ENCODE assay signal across 1 cellular context in the genomic region with DNA sequence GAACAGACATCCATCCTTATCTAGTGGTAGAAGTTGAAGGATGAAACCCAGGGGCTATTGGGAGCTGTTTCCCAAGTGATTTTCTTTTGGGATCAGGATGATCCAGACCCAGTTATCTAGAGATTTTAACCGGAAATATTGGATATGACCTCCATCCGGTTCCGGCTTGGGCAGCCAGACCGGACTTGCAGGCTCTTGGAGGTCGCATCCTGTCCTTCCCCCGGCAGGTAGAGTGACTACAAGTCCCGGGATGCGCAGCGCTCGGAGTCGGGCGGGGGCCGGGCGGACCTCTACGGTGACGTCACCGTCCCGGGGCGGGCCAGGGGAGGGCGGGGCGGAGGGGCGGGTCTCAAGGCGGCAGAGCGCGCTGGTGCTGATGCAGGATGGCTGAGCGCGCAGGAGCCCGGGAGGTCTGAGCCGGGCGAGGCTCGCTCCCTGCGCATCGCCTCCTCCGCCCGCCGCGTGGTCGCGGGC.
A peak's percentile ranks its signal among the peaks of the same experiment; 100 is the strongest.
TF ChIP-seq lines count a peak whose summit lies in the region.

TSS of gene KIF5C (plus strand) at position 360 of the 474 bp plus-strand sequence. CDS start 391 bp downstream, outside the sequence.

TF ChIP-seq in K562, 482 proteins besides CTCF, POLR2A, EP300 and RAD21 (continued from another document and continues in another):
- TF ChIP-seq ETS1 (conservative IDR thresholded peaks at IDR 0.05; ENCODE audit: control insufficient read depth, low read depth, low read length) (peak; percentile 58; the same call in 1 of the 2 replicates), CREM (IDR thresholded peaks at IDR 0.05; ENCODE audit: low read depth) (peak; percentile 90), KLF6 (CRISPR knock-in tag; IDR thresholded peaks at IDR 0.05; ENCODE audit: borderline replicate concordance) (no peak), JUN (IDR thresholded peaks at IDR 0.05; ENCODE audit: borderline replicate concordance, low read depth, low read length) (peak; percentile 63; the same call in 1 of the 2 replicates), JUN (CRISPR knock-in tag; IDR thresholded peaks at IDR 0.05; ENCODE audit: borderline replicate concordance) (no peak), NFRKB (IDR thresholded peaks at IDR 0.05; ENCODE audit: low read depth) (no peak), NRF1 (conservative IDR thresholded peaks at IDR 0.05 in 1 of 2, IDR thresholded peaks at IDR 0.05 in 1 of 2) (peak in 1 of 2 experiments; percentile 36; a peak in 1 of 4 replicates), HCFC1 (IDR thresholded peaks at IDR 0.05; ENCODE audit: low read depth, low read length) (peak; percentile 86), POLR2B (IDR thresholded peaks at IDR 0.05; ENCODE audit: low read depth, partially characterized antibody) (no peak), ATF1 (CRISPR knock-in tag; IDR thresholded peaks at IDR 0.05) (peak; percentile 13; the same call in 1 of the 2 replicates), ATF1 (tag; IDR thresholded peaks at IDR 0.05) (peak; percentile 62), CREB1 (IDR thresholded peaks at IDR 0.05) (peak; percentile 83), CREB1 (CRISPR knock-in tag; IDR thresholded peaks at IDR 0.05) (no peak), JUND (IDR thresholded peaks at IDR 0.05; ENCODE audit: borderline replicate concordance, low read depth, low read length) (peak; percentile 79), JUND (tag; IDR thresholded peaks at IDR 0.05; ENCODE audit: borderline replicate concordance, low read depth, low read length) (peak; percentile 26; the same call in 1 of the 3 replicates), TCF7 (IDR thresholded peaks at IDR 0.05; ENCODE audit: borderline replicate concordance) (no peak), SIX5 (IDR thresholded peaks at IDR 0.05; ENCODE audit: borderline replicate concordance in 1 of 2, insufficient read depth in 1 of 2, low read depth in 1 of 2, low read length in 2 of 2) (peak; percentile 52 to 62; a peak in 3 of 4 replicates), ZNF24 (IDR thresholded peaks at IDR 0.05) (no peak), NR2C2 (CRISPR knock-in tag; IDR thresholded peaks at IDR 0.05) (no peak), NR2C2 (tag; IDR thresholded peaks at IDR 0.05) (peak; percentile 17; the same call in 1 of the 2 replicates), KDM4B (IDR thresholded peaks at IDR 0.05; ENCODE audit: borderline replicate concordance in 2 of 2, low read depth in 1 of 2) (no peak), ZNF41 (CRISPR knock-in tag; conservative IDR thresholded peaks at IDR 0.05) (no peak), KHSRP (IDR thresholded peaks at IDR 0.05) (no peak), ATF7 (IDR thresholded peaks at IDR 0.05) (peak; percentile 91), NR2C1 (IDR thresholded peaks at IDR 0.05) (no peak), NR2C1 (tag; IDR thresholded peaks at IDR 0.05) (no peak), MAZ (CRISPR knock-in tag; conservative IDR thresholded peaks at IDR 0.05 in 1 of 2, IDR thresholded peaks at IDR 0.05 in 1 of 2) (peak in 1 of 2 experiments; percentile 66; a peak in 2 of 4 replicates)
- TF ChIP-seq, protein P1, sequence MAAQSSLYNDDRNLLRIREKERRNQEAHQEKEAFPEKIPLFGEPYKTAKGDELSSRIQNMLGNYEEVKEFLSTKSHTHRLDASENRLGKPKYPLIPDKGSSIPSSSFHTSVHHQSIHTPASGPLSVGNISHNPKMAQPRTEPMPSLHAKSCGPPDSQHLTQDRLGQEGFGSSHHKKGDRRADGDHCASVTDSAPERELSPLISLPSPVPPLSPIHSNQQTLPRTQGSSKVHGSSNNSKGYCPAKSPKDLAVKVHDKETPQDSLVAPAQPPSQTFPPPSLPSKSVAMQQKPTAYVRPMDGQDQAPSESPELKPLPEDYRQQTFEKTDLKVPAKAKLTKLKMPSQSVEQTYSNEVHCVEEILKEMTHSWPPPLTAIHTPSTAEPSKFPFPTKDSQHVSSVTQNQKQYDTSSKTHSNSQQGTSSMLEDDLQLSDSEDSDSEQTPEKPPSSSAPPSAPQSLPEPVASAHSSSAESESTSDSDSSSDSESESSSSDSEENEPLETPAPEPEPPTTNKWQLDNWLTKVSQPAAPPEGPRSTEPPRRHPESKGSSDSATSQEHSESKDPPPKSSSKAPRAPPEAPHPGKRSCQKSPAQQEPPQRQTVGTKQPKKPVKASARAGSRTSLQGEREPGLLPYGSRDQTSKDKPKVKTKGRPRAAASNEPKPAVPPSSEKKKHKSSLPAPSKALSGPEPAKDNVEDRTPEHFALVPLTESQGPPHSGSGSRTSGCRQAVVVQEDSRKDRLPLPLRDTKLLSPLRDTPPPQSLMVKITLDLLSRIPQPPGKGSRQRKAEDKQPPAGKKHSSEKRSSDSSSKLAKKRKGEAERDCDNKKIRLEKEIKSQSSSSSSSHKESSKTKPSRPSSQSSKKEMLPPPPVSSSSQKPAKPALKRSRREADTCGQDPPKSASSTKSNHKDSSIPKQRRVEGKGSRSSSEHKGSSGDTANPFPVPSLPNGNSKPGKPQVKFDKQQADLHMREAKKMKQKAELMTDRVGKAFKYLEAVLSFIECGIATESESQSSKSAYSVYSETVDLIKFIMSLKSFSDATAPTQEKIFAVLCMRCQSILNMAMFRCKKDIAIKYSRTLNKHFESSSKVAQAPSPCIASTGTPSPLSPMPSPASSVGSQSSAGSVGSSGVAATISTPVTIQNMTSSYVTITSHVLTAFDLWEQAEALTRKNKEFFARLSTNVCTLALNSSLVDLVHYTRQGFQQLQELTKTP (IDR thresholded peaks at IDR 0.05; ENCODE audit: low read depth in 1 of 2, partially characterized antibody in 2 of 2) = peak in 1 of 2 experiments; percentile 79
- TF ChIP-seq, protein P2, sequence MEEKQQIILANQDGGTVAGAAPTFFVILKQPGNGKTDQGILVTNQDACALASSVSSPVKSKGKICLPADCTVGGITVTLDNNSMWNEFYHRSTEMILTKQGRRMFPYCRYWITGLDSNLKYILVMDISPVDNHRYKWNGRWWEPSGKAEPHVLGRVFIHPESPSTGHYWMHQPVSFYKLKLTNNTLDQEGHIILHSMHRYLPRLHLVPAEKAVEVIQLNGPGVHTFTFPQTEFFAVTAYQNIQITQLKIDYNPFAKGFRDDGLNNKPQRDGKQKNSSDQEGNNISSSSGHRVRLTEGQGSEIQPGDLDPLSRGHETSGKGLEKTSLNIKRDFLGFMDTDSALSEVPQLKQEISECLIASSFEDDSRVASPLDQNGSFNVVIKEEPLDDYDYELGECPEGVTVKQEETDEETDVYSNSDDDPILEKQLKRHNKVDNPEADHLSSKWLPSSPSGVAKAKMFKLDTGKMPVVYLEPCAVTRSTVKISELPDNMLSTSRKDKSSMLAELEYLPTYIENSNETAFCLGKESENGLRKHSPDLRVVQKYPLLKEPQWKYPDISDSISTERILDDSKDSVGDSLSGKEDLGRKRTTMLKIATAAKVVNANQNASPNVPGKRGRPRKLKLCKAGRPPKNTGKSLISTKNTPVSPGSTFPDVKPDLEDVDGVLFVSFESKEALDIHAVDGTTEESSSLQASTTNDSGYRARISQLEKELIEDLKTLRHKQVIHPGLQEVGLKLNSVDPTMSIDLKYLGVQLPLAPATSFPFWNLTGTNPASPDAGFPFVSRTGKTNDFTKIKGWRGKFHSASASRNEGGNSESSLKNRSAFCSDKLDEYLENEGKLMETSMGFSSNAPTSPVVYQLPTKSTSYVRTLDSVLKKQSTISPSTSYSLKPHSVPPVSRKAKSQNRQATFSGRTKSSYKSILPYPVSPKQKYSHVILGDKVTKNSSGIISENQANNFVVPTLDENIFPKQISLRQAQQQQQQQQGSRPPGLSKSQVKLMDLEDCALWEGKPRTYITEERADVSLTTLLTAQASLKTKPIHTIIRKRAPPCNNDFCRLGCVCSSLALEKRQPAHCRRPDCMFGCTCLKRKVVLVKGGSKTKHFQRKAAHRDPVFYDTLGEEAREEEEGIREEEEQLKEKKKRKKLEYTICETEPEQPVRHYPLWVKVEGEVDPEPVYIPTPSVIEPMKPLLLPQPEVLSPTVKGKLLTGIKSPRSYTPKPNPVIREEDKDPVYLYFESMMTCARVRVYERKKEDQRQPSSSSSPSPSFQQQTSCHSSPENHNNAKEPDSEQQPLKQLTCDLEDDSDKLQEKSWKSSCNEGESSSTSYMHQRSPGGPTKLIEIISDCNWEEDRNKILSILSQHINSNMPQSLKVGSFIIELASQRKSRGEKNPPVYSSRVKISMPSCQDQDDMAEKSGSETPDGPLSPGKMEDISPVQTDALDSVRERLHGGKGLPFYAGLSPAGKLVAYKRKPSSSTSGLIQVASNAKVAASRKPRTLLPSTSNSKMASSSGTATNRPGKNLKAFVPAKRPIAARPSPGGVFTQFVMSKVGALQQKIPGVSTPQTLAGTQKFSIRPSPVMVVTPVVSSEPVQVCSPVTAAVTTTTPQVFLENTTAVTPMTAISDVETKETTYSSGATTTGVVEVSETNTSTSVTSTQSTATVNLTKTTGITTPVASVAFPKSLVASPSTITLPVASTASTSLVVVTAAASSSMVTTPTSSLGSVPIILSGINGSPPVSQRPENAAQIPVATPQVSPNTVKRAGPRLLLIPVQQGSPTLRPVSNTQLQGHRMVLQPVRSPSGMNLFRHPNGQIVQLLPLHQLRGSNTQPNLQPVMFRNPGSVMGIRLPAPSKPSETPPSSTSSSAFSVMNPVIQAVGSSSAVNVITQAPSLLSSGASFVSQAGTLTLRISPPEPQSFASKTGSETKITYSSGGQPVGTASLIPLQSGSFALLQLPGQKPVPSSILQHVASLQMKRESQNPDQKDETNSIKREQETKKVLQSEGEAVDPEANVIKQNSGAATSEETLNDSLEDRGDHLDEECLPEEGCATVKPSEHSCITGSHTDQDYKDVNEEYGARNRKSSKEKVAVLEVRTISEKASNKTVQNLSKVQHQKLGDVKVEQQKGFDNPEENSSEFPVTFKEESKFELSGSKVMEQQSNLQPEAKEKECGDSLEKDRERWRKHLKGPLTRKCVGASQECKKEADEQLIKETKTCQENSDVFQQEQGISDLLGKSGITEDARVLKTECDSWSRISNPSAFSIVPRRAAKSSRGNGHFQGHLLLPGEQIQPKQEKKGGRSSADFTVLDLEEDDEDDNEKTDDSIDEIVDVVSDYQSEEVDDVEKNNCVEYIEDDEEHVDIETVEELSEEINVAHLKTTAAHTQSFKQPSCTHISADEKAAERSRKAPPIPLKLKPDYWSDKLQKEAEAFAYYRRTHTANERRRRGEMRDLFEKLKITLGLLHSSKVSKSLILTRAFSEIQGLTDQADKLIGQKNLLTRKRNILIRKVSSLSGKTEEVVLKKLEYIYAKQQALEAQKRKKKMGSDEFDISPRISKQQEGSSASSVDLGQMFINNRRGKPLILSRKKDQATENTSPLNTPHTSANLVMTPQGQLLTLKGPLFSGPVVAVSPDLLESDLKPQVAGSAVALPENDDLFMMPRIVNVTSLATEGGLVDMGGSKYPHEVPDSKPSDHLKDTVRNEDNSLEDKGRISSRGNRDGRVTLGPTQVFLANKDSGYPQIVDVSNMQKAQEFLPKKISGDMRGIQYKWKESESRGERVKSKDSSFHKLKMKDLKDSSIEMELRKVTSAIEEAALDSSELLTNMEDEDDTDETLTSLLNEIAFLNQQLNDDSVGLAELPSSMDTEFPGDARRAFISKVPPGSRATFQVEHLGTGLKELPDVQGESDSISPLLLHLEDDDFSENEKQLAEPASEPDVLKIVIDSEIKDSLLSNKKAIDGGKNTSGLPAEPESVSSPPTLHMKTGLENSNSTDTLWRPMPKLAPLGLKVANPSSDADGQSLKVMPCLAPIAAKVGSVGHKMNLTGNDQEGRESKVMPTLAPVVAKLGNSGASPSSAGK (IDR thresholded peaks at IDR 0.05) = no peak
- TF ChIP-seq, protein P3, sequence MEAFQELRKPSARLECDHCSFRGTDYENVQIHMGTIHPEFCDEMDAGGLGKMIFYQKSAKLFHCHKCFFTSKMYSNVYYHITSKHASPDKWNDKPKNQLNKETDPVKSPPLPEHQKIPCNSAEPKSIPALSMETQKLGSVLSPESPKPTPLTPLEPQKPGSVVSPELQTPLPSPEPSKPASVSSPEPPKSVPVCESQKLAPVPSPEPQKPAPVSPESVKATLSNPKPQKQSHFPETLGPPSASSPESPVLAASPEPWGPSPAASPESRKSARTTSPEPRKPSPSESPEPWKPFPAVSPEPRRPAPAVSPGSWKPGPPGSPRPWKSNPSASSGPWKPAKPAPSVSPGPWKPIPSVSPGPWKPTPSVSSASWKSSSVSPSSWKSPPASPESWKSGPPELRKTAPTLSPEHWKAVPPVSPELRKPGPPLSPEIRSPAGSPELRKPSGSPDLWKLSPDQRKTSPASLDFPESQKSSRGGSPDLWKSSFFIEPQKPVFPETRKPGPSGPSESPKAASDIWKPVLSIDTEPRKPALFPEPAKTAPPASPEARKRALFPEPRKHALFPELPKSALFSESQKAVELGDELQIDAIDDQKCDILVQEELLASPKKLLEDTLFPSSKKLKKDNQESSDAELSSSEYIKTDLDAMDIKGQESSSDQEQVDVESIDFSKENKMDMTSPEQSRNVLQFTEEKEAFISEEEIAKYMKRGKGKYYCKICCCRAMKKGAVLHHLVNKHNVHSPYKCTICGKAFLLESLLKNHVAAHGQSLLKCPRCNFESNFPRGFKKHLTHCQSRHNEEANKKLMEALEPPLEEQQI (IDR thresholded peaks at IDR 0.05) = no peak
- TF ChIP-seq, protein P4, sequence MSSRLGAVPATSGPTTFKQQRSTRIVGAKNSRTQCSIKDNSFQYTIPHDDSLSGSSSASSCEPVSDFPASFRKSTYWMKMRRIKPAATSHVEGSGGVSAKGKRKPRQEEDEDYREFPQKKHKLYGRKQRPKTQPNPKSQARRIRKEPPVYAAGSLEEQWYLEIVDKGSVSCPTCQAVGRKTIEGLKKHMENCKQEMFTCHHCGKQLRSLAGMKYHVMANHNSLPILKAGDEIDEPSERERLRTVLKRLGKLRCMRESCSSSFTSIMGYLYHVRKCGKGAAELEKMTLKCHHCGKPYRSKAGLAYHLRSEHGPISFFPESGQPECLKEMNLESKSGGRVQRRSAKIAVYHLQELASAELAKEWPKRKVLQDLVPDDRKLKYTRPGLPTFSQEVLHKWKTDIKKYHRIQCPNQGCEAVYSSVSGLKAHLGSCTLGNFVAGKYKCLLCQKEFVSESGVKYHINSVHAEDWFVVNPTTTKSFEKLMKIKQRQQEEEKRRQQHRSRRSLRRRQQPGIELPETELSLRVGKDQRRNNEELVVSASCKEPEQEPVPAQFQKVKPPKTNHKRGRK (tag; IDR thresholded peaks at IDR 0.05) = no peak
- TF ChIP-seq, protein P5, sequence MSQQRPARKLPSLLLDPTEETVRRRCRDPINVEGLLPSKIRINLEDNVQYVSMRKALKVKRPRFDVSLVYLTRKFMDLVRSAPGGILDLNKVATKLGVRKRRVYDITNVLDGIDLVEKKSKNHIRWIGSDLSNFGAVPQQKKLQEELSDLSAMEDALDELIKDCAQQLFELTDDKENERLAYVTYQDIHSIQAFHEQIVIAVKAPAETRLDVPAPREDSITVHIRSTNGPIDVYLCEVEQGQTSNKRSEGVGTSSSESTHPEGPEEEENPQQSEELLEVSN (IDR thresholded peaks at IDR 0.05; ENCODE audit: borderline replicate concordance in 1 of 2, extremely low read depth in 1 of 2, insufficient read depth in 1 of 2, insufficient read length in 1 of 2, low read depth in 1 of 2, low read length in 1 of 2, poor library complexity in 1 of 2, severe bottlenecking in 1 of 2) = peak in 1 of 2 experiments; percentile 66
